ENCODE assay signal across 1 cellular context in the genomic region with DNA sequence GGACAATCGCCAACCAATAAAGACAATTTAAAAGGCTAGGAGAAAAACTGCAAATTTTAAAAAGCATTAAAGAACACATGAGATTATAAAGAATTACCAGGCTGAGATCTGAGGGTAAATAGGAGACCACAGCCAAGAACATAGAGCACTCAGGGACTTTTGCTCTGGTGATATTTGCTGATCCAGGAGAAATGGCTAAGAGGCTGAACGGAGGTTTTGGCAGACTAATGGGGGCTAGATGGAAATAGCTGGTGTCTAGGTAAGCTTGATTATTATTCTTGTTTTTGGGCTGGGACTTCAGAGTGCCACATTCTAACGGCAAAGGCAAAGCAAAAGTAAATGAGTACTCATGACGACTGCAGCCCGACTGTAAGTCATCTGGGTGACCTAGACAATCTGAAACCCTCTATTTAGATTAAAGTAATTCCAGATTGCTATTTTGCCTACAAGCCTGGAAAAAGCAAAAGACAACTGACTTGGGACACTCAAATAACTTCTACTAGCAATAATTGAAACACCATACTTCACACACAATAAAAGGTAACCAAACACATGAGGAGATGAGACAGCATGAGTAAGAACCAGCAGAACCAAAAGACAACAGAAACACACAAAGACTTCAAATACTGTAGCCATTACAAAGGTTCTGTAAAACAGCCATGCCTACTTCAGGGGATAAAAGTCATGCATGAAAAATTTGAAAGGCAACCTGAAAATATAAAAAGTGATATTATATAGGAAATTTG.
TF ChIP-seq lines count a peak whose summit lies in the region.

No MANE protein-coding gene starts in this region.

TF ChIP-seq in liver, 16 proteins besides CTCF, POLR2A, EP300 and RAD21 (continued from another document):
- TF ChIP-seq, protein P1, sequence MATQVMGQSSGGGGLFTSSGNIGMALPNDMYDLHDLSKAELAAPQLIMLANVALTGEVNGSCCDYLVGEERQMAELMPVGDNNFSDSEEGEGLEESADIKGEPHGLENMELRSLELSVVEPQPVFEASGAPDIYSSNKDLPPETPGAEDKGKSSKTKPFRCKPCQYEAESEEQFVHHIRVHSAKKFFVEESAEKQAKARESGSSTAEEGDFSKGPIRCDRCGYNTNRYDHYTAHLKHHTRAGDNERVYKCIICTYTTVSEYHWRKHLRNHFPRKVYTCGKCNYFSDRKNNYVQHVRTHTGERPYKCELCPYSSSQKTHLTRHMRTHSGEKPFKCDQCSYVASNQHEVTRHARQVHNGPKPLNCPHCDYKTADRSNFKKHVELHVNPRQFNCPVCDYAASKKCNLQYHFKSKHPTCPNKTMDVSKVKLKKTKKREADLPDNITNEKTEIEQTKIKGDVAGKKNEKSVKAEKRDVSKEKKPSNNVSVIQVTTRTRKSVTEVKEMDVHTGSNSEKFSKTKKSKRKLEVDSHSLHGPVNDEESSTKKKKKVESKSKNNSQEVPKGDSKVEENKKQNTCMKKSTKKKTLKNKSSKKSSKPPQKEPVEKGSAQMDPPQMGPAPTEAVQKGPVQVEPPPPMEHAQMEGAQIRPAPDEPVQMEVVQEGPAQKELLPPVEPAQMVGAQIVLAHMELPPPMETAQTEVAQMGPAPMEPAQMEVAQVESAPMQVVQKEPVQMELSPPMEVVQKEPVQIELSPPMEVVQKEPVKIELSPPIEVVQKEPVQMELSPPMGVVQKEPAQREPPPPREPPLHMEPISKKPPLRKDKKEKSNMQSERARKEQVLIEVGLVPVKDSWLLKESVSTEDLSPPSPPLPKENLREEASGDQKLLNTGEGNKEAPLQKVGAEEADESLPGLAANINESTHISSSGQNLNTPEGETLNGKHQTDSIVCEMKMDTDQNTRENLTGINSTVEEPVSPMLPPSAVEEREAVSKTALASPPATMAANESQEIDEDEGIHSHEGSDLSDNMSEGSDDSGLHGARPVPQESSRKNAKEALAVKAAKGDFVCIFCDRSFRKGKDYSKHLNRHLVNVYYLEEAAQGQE (IDR thresholded peaks at IDR 0.05) = no peak
- no peak for TF ChIP-seq FOXA2 (IDR thresholded peaks at IDR 0.05)
- TF ChIP-seq, protein P2, sequence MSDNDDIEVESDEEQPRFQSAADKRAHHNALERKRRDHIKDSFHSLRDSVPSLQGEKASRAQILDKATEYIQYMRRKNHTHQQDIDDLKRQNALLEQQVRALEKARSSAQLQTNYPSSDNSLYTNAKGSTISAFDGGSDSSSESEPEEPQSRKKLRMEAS (IDR thresholded peaks at IDR 0.05) = no peak
- no peak for TF ChIP-seq YY1 (IDR thresholded peaks at IDR 0.05)
- TF ChIP-seq, protein P3, sequence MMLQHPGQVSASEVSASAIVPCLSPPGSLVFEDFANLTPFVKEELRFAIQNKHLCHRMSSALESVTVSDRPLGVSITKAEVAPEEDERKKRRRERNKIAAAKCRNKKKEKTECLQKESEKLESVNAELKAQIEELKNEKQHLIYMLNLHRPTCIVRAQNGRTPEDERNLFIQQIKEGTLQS (IDR thresholded peaks at IDR 0.05) = no peak
- no peak for TF ChIP-seq RXRA (IDR thresholded peaks at IDR 0.05)
- TF ChIP-seq SP1 (IDR thresholded peaks at IDR 0.05) = no peak
- no peak for TF ChIP-seq EGR1 (IDR thresholded peaks at IDR 0.05; ENCODE audit: low read depth in 2 of 2)
- TF ChIP-seq HNF4A (conservative IDR thresholded peaks at IDR 0.05) = no peak
